9 cellular contexts compared by ENCODE assay signal in the genomic region with DNA sequence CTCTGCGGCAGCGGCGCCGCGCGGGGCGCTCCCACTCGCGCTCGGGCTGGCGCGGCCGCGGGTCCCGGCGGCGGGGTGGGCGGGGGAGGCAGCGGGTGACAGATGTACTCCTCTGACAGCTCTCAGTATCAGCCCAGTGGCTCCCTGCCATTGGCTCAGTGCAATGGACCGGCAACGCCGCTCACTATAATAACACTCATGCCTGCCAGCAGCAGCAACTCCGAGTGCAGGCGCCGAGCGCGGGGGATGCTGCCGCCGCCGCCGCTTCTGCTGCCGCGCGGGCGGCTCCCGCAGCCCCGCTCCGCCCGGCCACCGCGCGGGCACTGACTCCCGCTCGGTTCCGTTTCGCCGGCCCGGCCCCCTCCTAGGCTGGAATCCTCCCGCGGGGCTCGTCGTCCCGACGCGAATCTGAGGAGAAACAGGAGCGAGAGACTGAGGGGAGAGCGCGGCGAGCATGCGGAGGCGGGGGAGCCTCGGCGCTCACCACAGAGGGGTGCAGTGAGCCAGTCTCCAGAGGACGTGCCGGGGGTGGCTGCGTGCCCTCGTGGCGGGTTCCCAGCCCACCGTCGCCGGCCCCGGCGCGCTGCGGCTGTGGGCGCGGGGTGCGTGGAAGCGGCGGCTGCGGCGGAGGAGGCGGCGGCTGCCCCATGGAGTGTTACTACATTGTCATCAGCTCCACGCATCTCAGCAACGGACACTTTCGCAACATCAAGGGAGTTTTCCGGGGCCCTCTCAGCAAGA. TPM values are rescaled to one million over a fixed set of nuclear protein-coding genes. Genes with fewer than 3 reads are reported as not detected.
A peak's percentile ranks its signal among the peaks of the same experiment; 100 is the strongest.
DNase-seq lines count a peak whose midpoint lies in the region; ATAC-seq, FAIRE-seq and TF ChIP-seq lines count a peak whose summit lies in the region.
"Had no signal": no experiment of that assay in that cellular context is flagged by ENCODE, and none has a peak within 500 bp of the region (broad histone marks: within the 10 kb centered on the region; RNA-seq: fewer than 3 reads in every experiment).

A gene (plus strand): TSS at position 217 of the 741 bp plus-strand sequence. CDS start 431 bp downstream, at position 648.

- H4K20me1 ChIP-seq in astrocyte (ENCODE audit: insufficient read depth, low read length), result no peaks in the 10 kb centered on the region

- FAIRE-seq in astrocyte (lab: Jason Lieb, UNC), result no peak
- FAIRE-seq: endometrium had no signal

- intact Hi-C loops in posterior cingulate gyrus (cut with DNase I), result no loop called here

- peak within 1 kb of the TSS; percentile 95 for H3K4me2 ChIP-seq in astrocyte (ENCODE audit: low read length)

- DNase-seq in NOMO-1 treated with dmso at 0.1 percent for 144 hours (lab: John Stamatoyannopoulos, UW; ENCODE audit: unreplicated experiment) (peak; percentile 19), astrocyte (ENCODE audit: low read depth) (peak; percentile 63), hepatic stellate cell (ENCODE audit: low spot score) (peak; percentile 69), posterior cingulate gyrus (peak; percentile 55 to 95 (median 72))
- no peak for DNase-seq in effector CD8-positive, alpha-beta T cell (lab: John Stamatoyannopoulos, UW)

- H3K4me3 Mint-ChIP-seq in astrocyte (ENCODE audit: unreplicated experiment), result peak within 1 kb of the TSS; percentile 87

- H3K27ac ChIP-seq in astrocyte (ENCODE audit: low read depth, low read length), result peak within 1 kb of the TSS; percentile 81

- no peaks in the 10 kb centered on the region for H3K9me3 ChIP-seq in ES-I3 (ENCODE audit: control insufficient read depth, insufficient read depth, low read length)
- H3K9me3 ChIP-seq in astrocyte (ENCODE audit: insufficient read depth, low read depth, low read length), result no peaks in the 10 kb centered on the region

- H3K79me2 ChIP-seq in astrocyte (ENCODE audit: insufficient read depth, low read length), result peaks cover 22% of the 10 kb centered on the region

- H2AFZ ChIP-seq in astrocyte (ENCODE audit: low read depth, low read length), result peak within 1 kb of the TSS; percentile 87

- no peak for TF ChIP-seq CTCF in astrocyte (IDR thresholded peaks at IDR 0.05; ENCODE audit: insufficient read depth, low read depth, low read length)

- H3K36me3 ChIP-seq in ES-I3 (ENCODE audit: insufficient read depth, low read length) (no peaks in the 10 kb centered on the region), astrocyte (ENCODE audit: insufficient read depth, low read length) (no peaks in the 10 kb centered on the region)

- no peaks in the 10 kb centered on the region for H3K9me3 Mint-ChIP-seq in astrocyte (ENCODE audit: unreplicated experiment)

- H3K27me3 Mint-ChIP-seq in astrocyte (ENCODE audit: low read depth, unreplicated experiment), result peaks cover 19% of the 10 kb centered on the region

- ATAC-seq in GM19467 (IDR thresholded peaks at IDR 0.05; ENCODE audit: unreplicated experiment) (peak; percentile 86), HG03457 (IDR thresholded peaks at IDR 0.05; ENCODE audit: unreplicated experiment) (peak; percentile 83)

- H3K4me1 Mint-ChIP-seq in astrocyte (ENCODE audit: low read depth, unreplicated experiment), result peaks cover 6% of the 10 kb centered on the region

- no peaks in the 10 kb centered on the region for H3K36me3 Mint-ChIP-seq in astrocyte (ENCODE audit: low read depth, unreplicated experiment)

- H3K4me1 ChIP-seq in ES-I3 (ENCODE audit: insufficient read depth, low read length) (no peaks in the 10 kb centered on the region), astrocyte (ENCODE audit: insufficient read depth, low read length) (no peaks in the 10 kb centered on the region)

- H3K4me3 ChIP-seq in astrocyte (ENCODE audit: insufficient read depth, low read depth, low read length), result peak within 1 kb of the TSS; percentile 83

- no peaks in the 10 kb centered on the region for H3K27me3 ChIP-seq in astrocyte (ENCODE audit: insufficient read depth, low read length)

- H3K27ac Mint-ChIP-seq in astrocyte (ENCODE audit: unreplicated experiment), result peak within 1 kb of the TSS; percentile 2

- H3K9ac ChIP-seq in ES-I3 (ENCODE audit: low read depth, low read length) (peak within 1 kb of the TSS; percentile 73), astrocyte (ENCODE audit: low read length) (peak within 1 kb of the TSS; percentile 88)

RNA-seq across cellular contexts. Expression of the gene that starts here (rescaled TPM):
- total RNA-seq in astrocyte, result 0.22 and 0.32 TPM in 2 replicates

Comparison
In these comparisons a context has a peak if more than half of its experiments do, and no peak if none do; other contexts are left out.
1. Peak in DNase-seq, H3K4me3 ChIP-seq, H3K27ac ChIP-seq, H3K9ac ChIP-seq and H3K4me2 ChIP-seq in astrocyte; RNA of the gene not detected or under 1 TPM.